In genomic region chr20:63540417-63541186, GRCh38 we compare ENCODE assay signal across 12 cellular contexts. TPM values are rescaled to one million over a fixed set of nuclear protein-coding genes. Genes with fewer than 3 reads are reported as not detected.
A peak's percentile ranks its signal among the peaks of the same experiment; 100 is the strongest.
DNase-seq lines count a peak whose midpoint lies in the region; ATAC-seq and TF ChIP-seq lines count a peak whose summit lies in the region.
"Had no signal": no experiment of that assay in that cellular context is flagged by ENCODE, and none has a peak within 500 bp of the region (broad histone marks: within the 10 kb centered on the region; RNA-seq: fewer than 3 reads in every experiment).

No MANE protein-coding gene starts in this region.

- peaks cover 14% of the 10 kb centered on the region for H3K4me1 ChIP-seq in BE2C

- no peak overlapping the region for H3K4me3 ChIP-seq in BE2C (ENCODE audit: low read depth, low read length)

- DNase-seq in BE2C (peak; percentile 75), GM04504 (ENCODE audit: low read depth) (peak; percentile 26), T-helper 17 cell (no peak), islet precursor cell (peak; percentile 94)
- no peak for DNase-seq in activated CD8-positive, alpha-beta memory T cell treated with anti-CD3 and anti-CD28 coated beads, Interleukin-2, amount 50 U/mL, for 48 hours
- DNase-seq: activated CD4-positive, CD25-positive, alpha-beta regulatory T cell treated with anti-CD3 and anti-CD28 coated beads, Interleukin-2, amount 50 U/mL, for 72 hours; activated T-cell treated with anti-CD3 and anti-CD28 coated beads, Interleukin-2, amount 50 U/mL, for 1 hour; NCI-H226 had no signal

- no peaks in the 10 kb centered on the region for H3K27me3 ChIP-seq in BE2C

- H3K9me3 ChIP-seq in BE2C (no peaks in the 10 kb centered on the region), T-helper 17 cell (ENCODE audit: control insufficient read depth, low read length, poor library complexity, severe bottlenecking) (no peaks in the 10 kb centered on the region)

- no peak overlapping the region for H3K27ac Mint-ChIP-seq in T-helper 17 cell

- H3K4me1 Mint-ChIP-seq in T-helper 17 cell: peaks cover 17% of the 10 kb centered on the region

- TF ChIP-seq CTCF in BE2C (IDR thresholded peaks at IDR 0.05; ENCODE audit: low read depth, low read length): no peak

- H3K4me3 Mint-ChIP-seq in T-helper 17 cell: peak overlapping the region; percentile 12

- H3K36me3 Mint-ChIP-seq in T-helper 17 cell (ENCODE audit: low read depth): no peaks in the 10 kb centered on the region

- H3K27me3 Mint-ChIP-seq in T-helper 17 cell: no peaks in the 10 kb centered on the region

- H3K36me3 ChIP-seq in BE2C: no peaks in the 10 kb centered on the region

- ATAC-seq in T-helper 17 cell (no peak), HG03045 (IDR thresholded peaks at IDR 0.05; ENCODE audit: unreplicated experiment) (no peak), HG03039 (IDR thresholded peaks at IDR 0.05; ENCODE audit: unreplicated experiment) (no peak), HG03432 (IDR thresholded peaks at IDR 0.05; ENCODE audit: unreplicated experiment) (no peak)

RNA-seq across cellular contexts. Expression of gene PTK6, which starts 3.4 kb away (rescaled TPM):
- polyA plus RNA-seq in BE2C (2012; ENCODE audit: insufficient read depth, insufficient read length, low read depth): 1.2 TPM
- total RNA-seq in T-helper 17 cell: under 1 TPM; 0.50 to 0.80 TPM

RNA-seq across cellular contexts. Expression of gene SRMS, which starts 6.9 kb away (rescaled TPM):
- polyA plus RNA-seq in BE2C (2012; ENCODE audit: insufficient read depth, insufficient read length, low read depth): not detected
- total RNA-seq in T-helper 17 cell: not detected
- total RNA-seq: lung had no signal

RNA-seq across cellular contexts. Expression of gene FNDC11, which starts 13.4 kb away (rescaled TPM):
- not detected for polyA plus RNA-seq in BE2C (2012; ENCODE audit: insufficient read depth, insufficient read length, low read depth)
- total RNA-seq in T-helper 17 cell: under 1 TPM; 0.44 to 0.99 TPM

RNA-seq across cellular contexts. Expression of gene PPDPF, which starts 20.0 kb away (rescaled TPM):
- 447 TPM for polyA plus RNA-seq in BE2C (2012; ENCODE audit: insufficient read depth, insufficient read length, low read depth)
- total RNA-seq in T-helper 17 cell: 100 to 1,000 TPM; 149 to 271 TPM

RNA-seq across cellular contexts. Expression of gene HELZ2, which starts 33.4 kb away (rescaled TPM):
- polyA plus RNA-seq in BE2C (2012; ENCODE audit: insufficient read depth, insufficient read length, low read depth): 7.6 TPM
- 10 to 100 TPM; 48.0 to 54.8 TPM for total RNA-seq in T-helper 17 cell

Comparison
In these comparisons a context has a peak if more than half of its experiments do, and no peak if none do; other contexts are left out.
1. DNase-seq: peak in BE2C (single experiment), GM04504 (single experiment) and islet precursor cell (single experiment); none in T-helper 17 cell (0 of 3) and activated CD8-positive, alpha-beta memory T cell treated with anti-CD3 and anti-CD28 coated beads, Interleukin-2, amount 50 U/mL, for 48 hours (single experiment).